24 cellular contexts compared by ENCODE assay signal in genomic region chr18:73782405-73782804, GRCh38.
DNase-seq lines count a peak whose midpoint lies in the region; ATAC-seq, FAIRE-seq and TF ChIP-seq lines count a peak whose summit lies in the region.
"Had no signal": no experiment of that assay in that cellular context is flagged by ENCODE, and none has a peak within 500 bp of the region (broad histone marks: within the 10 kb centered on the region; RNA-seq: fewer than 3 reads in every experiment).

No MANE protein-coding gene starts in this region.

- H4K20me1 ChIP-seq in IMR-90 (ENCODE audit: insufficient read depth, low read length), result no peaks in the 10 kb centered on the region

- no peak overlapping the region for H2BK5ac ChIP-seq in IMR-90 (ENCODE audit: low read depth, low read length, poor library complexity, severe bottlenecking)

- no peak for TF ChIP-seq POLR2A in IMR-90 (IDR thresholded peaks at IDR 0.05; ENCODE audit: low read depth, low read length)

- 0 out of 3 replicates have a peak overlapping the region, but pooled peaks have one; percentile 28 for H2BK15ac ChIP-seq in IMR-90 (ENCODE audit: low read depth, low read length)

- no peak overlapping the region for H2AK9ac ChIP-seq in IMR-90 (replicated peaks; ENCODE audit: low read depth, low read length, poor library complexity)

- TF ChIP-seq RAD21 in IMR-90 (IDR thresholded peaks at IDR 0.05; ENCODE audit: low read length), result no peak

- ATAC-seq in IMR-90 (ENCODE audit: low read depth), result no peak
- ATAC-seq in HG03108 (IDR thresholded peaks at IDR 0.05; ENCODE audit: unreplicated experiment), result no peak
- no peak for ATAC-seq in HG03095 (IDR thresholded peaks at IDR 0.05; ENCODE audit: unreplicated experiment)
- ATAC-seq: GM12878, GM23338, HepG2 had no signal

- peaks cover 4% of the 10 kb centered on the region; the same call in 1 of the 2 replicates for H3K4me1 ChIP-seq in IMR-90 (ENCODE audit: control insufficient read depth, insufficient read depth, low read length)
- H3K4me1 ChIP-seq: BE2C had no signal

- no peak overlapping the region for H4K8ac ChIP-seq in IMR-90 (ENCODE audit: low read depth in 2 of 2, low read length in 2 of 2)

- H3K9me3 ChIP-seq in IMR-90 (ENCODE audit: control insufficient read depth, insufficient read depth, low read length), result no peaks in the 10 kb centered on the region
- H3K9me3 ChIP-seq: BE2C had no signal

- H4K91ac ChIP-seq in IMR-90 (ENCODE audit: insufficient read depth, low read depth, low read length), result no peak overlapping the region; the same call in 1 of the 2 replicates

- DNase-seq in COLO829 (ENCODE audit: low spot score) (peak; percentile 4), D721Med (ENCODE audit: insufficient read length, low spot score) (no peak), IMR-90 (no peak), bronchial epithelial cell (ENCODE audit: low read depth) (no peak), mucosa of gallbladder (ENCODE audit: low spot score) (no peak)
- DNase-seq: ACHN; BE2C; C1 segment of cervical spinal cord; CD4-positive, CD25-positive, alpha-beta regulatory T cell; CD8-positive, alpha-beta memory T cell; DMS 273 treated with DMSO at 0.1 percent for 48 hours; DMS53; DND-41; EL; HCEC 1CT; KG1 had no signal

- no peak overlapping the region for H2BK20ac ChIP-seq in IMR-90 (ENCODE audit: low read depth, low read length)

- H3K36me3 ChIP-seq in IMR-90 (ENCODE audit: control insufficient read depth, insufficient read depth, low read length) (no peaks in the 10 kb centered on the region), bronchial epithelial cell (ENCODE audit: control insufficient read depth, insufficient read depth, low read length) (no peaks in the 10 kb centered on the region)
- H3K36me3 ChIP-seq: BE2C had no signal

- no peak overlapping the region for H3K4me3 ChIP-seq in IMR-90 (ENCODE audit: insufficient read depth, low read depth, low read length)
- H3K4me3 ChIP-seq in bronchial epithelial cell (ENCODE audit: low read depth, low read length), result no peak overlapping the region
- H3K4me3 ChIP-seq: GM12878, GM23338 had no signal

- POLR2A ChIA-PET in IMR-90 (lab: Charles Lee; ENCODE audit: unreplicated experiment), result no interaction called here

- H3K79me1 ChIP-seq in IMR-90 (ENCODE audit: low read depth in 1 of 2, low read length in 2 of 2), result no peaks in the 10 kb centered on the region

- dilution Hi-C loops in IMR-90 (cut with HindIII; ENCODE audit: low sequenced_read_pairs, unreplicated experiment), result no loop called here

- intact Hi-C loops in IMR-90 (cut with micrococcal nuclease), result no loop called here

- no peak overlapping the region for H3K18ac ChIP-seq in IMR-90 (ENCODE audit: low read depth, low read length)

- no peak overlapping the region for H4K5ac ChIP-seq in IMR-90 (ENCODE audit: low read depth, low read length)

- no peak overlapping the region for H3K14ac ChIP-seq in IMR-90 (replicated peaks; ENCODE audit: low read depth, low read length)

- no peak overlapping the region for H3K27ac ChIP-seq in IMR-90 (ENCODE audit: insufficient read depth, low read length)

- no peak overlapping the region for H3K4ac ChIP-seq in IMR-90 (ENCODE audit: low read depth, low read length)

- H3K23ac ChIP-seq in IMR-90 (ENCODE audit: low read depth, low read length), result no peak overlapping the region

- in situ Hi-C loops in IMR-90 (cut with MboI; ENCODE audit: low sequenced_read_pairs), result no loop called here

- BruUV-seq in IMR-90 (replicated peaks; lab: Mats Ljungman, UMichigan), result no TSS peak

- H2BK120ac ChIP-seq in IMR-90 (ENCODE audit: low read depth, low read length), result no peak overlapping the region

- no peak overlapping the region for H2AFZ ChIP-seq in IMR-90 (replicated peaks; ENCODE audit: low read length, poor library complexity)
- H2AFZ ChIP-seq: GM23338 had no signal

- no peak overlapping the region for H2AK5ac ChIP-seq in IMR-90 (ENCODE audit: low read depth, low read length)

- H3K27me3 ChIP-seq in IMR-90 (ENCODE audit: control insufficient read depth, insufficient read depth, low read length), result no peaks in the 10 kb centered on the region
- no peaks in the 10 kb centered on the region for H3K27me3 ChIP-seq in bronchial epithelial cell (ENCODE audit: control insufficient read depth, insufficient read depth, low read length)
- H3K27me3 ChIP-seq: BE2C had no signal

- peak; percentile 32 for FAIRE-seq in D721Med (lab: Jason Lieb, UNC)
- FAIRE-seq in bronchial epithelial cell (lab: Jason Lieb, UNC), result peak; percentile 55
- FAIRE-seq: A204.1, GM12878, GM19239, H54, HepG2 had no signal

- CTCF ChIA-PET in IMR-90 (lab: Yijun Ruan, JAX), result interaction anchor here (1.1 kb wide), 1 partner anchor 11 kb away, joined by 3 read pairs; no protein-coding TSS in a partner anchor

- H3K4me2 ChIP-seq in IMR-90 (ENCODE audit: low read depth, low read length), result no peak overlapping the region
- H3K4me2 ChIP-seq: GM23338 had no signal

- no peak for TF ChIP-seq CTCF in D721Med (IDR thresholded peaks at IDR 0.05; ENCODE audit: insufficient read depth, missing control alignments)
- TF ChIP-seq CTCF in IMR-90 (conservative IDR thresholded peaks at IDR 0.05; ENCODE audit: low read depth, low read length), result no peak
- TF ChIP-seq CTCF in bronchial epithelial cell (IDR thresholded peaks at IDR 0.05; ENCODE audit: insufficient read depth, low read length, severe bottlenecking), result no peak

- no peak overlapping the region for H3K56ac ChIP-seq in IMR-90 (ENCODE audit: extremely low read depth, insufficient read depth, low read length)

- H3K9ac ChIP-seq in IMR-90 (ENCODE audit: low read depth, low read length), result no peak overlapping the region

- no peaks in the 10 kb centered on the region for H3K9me1 ChIP-seq in IMR-90 (ENCODE audit: insufficient read depth, low read length)

- no CpG with 5 or more reads among the region's 6 CpGs for WGBS in IMR-90 (ENCODE audit: extremely low coverage in 2 of 2, insufficient read length in 1 of 2), 2 experiments

TF ChIP-seq in IMR-90, 13 proteins besides CTCF, POLR2A, EP300 and RAD21:
- TF ChIP-seq ELK1 (IDR thresholded peaks at IDR 0.05; ENCODE audit: borderline replicate concordance, low read depth, low read length), result no peak
- no peak for TF ChIP-seq SMC3 (IDR thresholded peaks at IDR 0.05; ENCODE audit: low read depth, low read length)
- TF ChIP-seq CHD1 (IDR thresholded peaks at IDR 0.05; ENCODE audit: low read depth, low read length), result no peak
- TF ChIP-seq MAZ (IDR thresholded peaks at IDR 0.05; ENCODE audit: borderline replicate concordance, low read depth, low read length), result no peak
- TF ChIP-seq MAFK (IDR thresholded peaks at IDR 0.05; ENCODE audit: low read depth, low read length), result no peak
- no peak for TF ChIP-seq CEBPB (IDR thresholded peaks at IDR 0.05; ENCODE audit: low read depth, low read length)
- no peak for TF ChIP-seq RFX5 (IDR thresholded peaks at IDR 0.05; ENCODE audit: low read depth, low read length)
- TF ChIP-seq MXI1 (IDR thresholded peaks at IDR 0.05; ENCODE audit: borderline replicate concordance, low read depth, low read length), result no peak
- TF ChIP-seq FOS (IDR thresholded peaks at IDR 0.05; ENCODE audit: low read depth, low read length), result no peak
- no peak for TF ChIP-seq USF2 (IDR thresholded peaks at IDR 0.05; ENCODE audit: low read depth, low read length)
- no peak for TF ChIP-seq RCOR1 (IDR thresholded peaks at IDR 0.05; ENCODE audit: insufficient replicate concordance, low read length)
